ENCODE assay signal across 8 cellular contexts in the genomic region with DNA sequence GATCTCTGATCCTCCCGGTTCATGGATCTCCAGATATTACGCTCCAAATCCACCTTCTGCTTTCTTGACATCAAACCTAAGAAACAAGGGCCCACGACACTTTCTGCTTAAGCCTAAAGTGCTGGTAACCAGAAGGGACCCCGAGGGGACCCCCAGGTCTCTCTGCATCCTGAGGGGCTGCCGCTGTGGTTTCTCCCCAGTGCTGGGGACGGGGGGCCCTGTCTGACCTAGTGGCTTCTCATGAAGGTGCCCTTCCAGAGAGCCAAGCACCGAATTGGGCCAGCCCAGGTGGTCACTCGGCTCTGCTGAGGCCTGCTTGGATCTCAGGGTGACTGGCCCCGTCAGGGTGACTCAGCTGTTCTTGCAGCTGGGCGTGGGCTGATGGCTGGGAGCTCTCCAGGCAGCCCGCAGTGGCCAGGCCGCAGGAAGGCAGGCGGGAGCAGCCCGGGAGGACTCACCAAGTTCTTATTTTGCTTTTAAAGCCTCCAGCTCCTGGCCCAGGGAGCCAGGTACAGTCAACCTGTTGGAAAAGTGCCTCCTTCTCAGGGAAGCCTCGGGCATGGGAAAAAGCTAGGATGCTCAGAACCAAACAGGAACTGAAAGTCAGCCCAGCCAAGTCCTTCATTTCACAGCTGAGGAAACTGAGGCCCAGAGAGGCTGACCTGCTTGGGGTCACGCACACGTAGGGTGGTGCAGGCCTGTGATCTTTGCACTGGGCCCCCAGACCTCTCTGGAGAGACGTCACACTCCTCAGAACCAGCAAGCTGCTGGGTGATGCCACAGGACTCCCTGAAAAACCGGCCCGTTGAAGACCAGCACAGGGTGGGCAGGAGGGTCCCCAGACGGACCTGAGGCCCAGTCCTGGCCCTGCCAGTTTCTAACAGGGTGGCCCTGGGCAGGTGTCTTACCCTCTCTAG. TPM values are rescaled to one million over a fixed set of nuclear protein-coding genes. Genes with fewer than 3 reads are reported as not detected.
DNase-seq lines count a peak whose midpoint lies in the region; ATAC-seq, FAIRE-seq and TF ChIP-seq lines count a peak whose summit lies in the region.

No MANE protein-coding gene starts in this region.

- BruUV-seq in MCF 10A (replicated peaks; lab: Mats Ljungman, UMichigan): no TSS peak

- H3K4me3 Mint-ChIP-seq in MCF 10A (ENCODE audit: unreplicated experiment): no peak overlapping the region
- no peak overlapping the region for H3K4me3 Mint-ChIP-seq in T-helper 2 cell treated with Interferon-gamma antibody and Interleukin-4, amounts not matched to agents 5 μg/mL and 100 μg/mL, for 36 hours

- peak in 1 of 2 donors; percentile 58 for TF ChIP-seq EP300 in tibial nerve (IDR thresholded peaks at IDR 0.05)

- no peaks in the 10 kb centered on the region for H3K9me3 ChIP-seq in tibial nerve

- no peak overlapping the region for H3K4me3 ChIP-seq in tibial nerve

- H3K27ac ChIP-seq in layer of hippocampus (ENCODE audit: low read depth, low read length) (peak overlapping the region; percentile 69), tibial nerve (peak overlapping the region in 3 of 4 donors; percentile 46 to 84 (median 76))

- no peaks in the 10 kb centered on the region for H3K36me3 Mint-ChIP-seq in MCF 10A (ENCODE audit: insufficient read depth, unreplicated experiment)
- no peaks in the 10 kb centered on the region for H3K36me3 Mint-ChIP-seq in T-helper 2 cell treated with Interferon-gamma antibody and Interleukin-4, amounts not matched to agents 5 μg/mL and 100 μg/mL, for 36 hours (ENCODE audit: low read depth)

- WGBS in tibial nerve, 2 donors: 62 to 68% methylated on average over 18 to 20 of the region's 21 CpGs

- H3K36me3 ChIP-seq in tibial nerve: no peaks in the 10 kb centered on the region

- CTCF ChIA-PET in MCF 10A (lab: Yijun Ruan, JAX): interaction anchor here (0.5 to 5.0 kb wide), 7 partner anchors 13 to 1376 kb away, joined by 3 to 23 read pairs (median 3); no protein-coding TSS in a partner anchor

- intact Hi-C loops in MCF 10A (cut with micrococcal nuclease): no loop called here

- H3K27me3 ChIP-seq in layer of hippocampus (ENCODE audit: control insufficient read depth, insufficient read depth, low read length) (no peaks in the 10 kb centered on the region), tibial nerve (no peaks in the 10 kb centered on the region)

- POLR2A ChIA-PET in MCF 10A (lab: Yijun Ruan, JAX): interaction anchor here (0.6 to 1.8 kb wide), 12 partner anchors 13 to 1687 kb away, joined by 3 to 7 read pairs (median 5); partner anchors contain the start of genes KIAA0232 and MRFAP1L1

- H3K27ac Mint-ChIP-seq in MCF 10A (ENCODE audit: low read depth, unreplicated experiment): peak overlapping the region; percentile 97
- H3K27ac Mint-ChIP-seq in T-helper 2 cell treated with Interferon-gamma antibody and Interleukin-4, amounts not matched to agents 5 μg/mL and 100 μg/mL, for 36 hours: no peak overlapping the region

- H3K4me1 ChIP-seq in tibial nerve: peaks cover 0 to 46% (median 13%) of the 10 kb centered on the region in 4 donors

- DNase-seq in HTR-8/SVneo (ENCODE audit: insufficient read length, low spot score) (peak; percentile 36), MCF 10A (ENCODE audit: unreplicated experiment) (peak; percentile 87), tibial nerve (ENCODE audit: low spot score in 2 of 2) (peak; percentile 60 to 75), NCI-H1105 treated with DMSO at 0.1 percent for 48 hours (lab: John Stamatoyannopoulos, UW) (no peak)
- no peak for DNase-seq in T-helper 2 cell treated with Interferon-gamma antibody and Interleukin-4, amounts not matched to agents 5 μg/mL and 100 μg/mL, for 36 hours (ENCODE audit: low spot score)

- peaks cover 4% of the 10 kb centered on the region for H3K4me1 Mint-ChIP-seq in MCF 10A (ENCODE audit: insufficient read depth, unreplicated experiment)
- H3K4me1 Mint-ChIP-seq in T-helper 2 cell treated with Interferon-gamma antibody and Interleukin-4, amounts not matched to agents 5 μg/mL and 100 μg/mL, for 36 hours (ENCODE audit: low read depth): peaks cover 2% of the 10 kb centered on the region

- no peak for ATAC-seq in GM21381 (IDR thresholded peaks at IDR 0.05; ENCODE audit: unreplicated experiment)
- no peak for ATAC-seq in GM21360 (IDR thresholded peaks at IDR 0.05; ENCODE audit: unreplicated experiment)

- TF ChIP-seq CTCF in MCF 10A (IDR thresholded peaks at IDR 0.05; ENCODE audit: unreplicated experiment): no peak
- TF ChIP-seq CTCF in tibial nerve (IDR thresholded peaks at IDR 0.05): no peak

- H3K9me3 Mint-ChIP-seq in MCF 10A (ENCODE audit: unreplicated experiment): no peaks in the 10 kb centered on the region
- H3K9me3 Mint-ChIP-seq in T-helper 2 cell treated with Interferon-gamma antibody and Interleukin-4, amounts not matched to agents 5 μg/mL and 100 μg/mL, for 36 hours: no peaks in the 10 kb centered on the region

- no peak for TF ChIP-seq POLR2A in tibial nerve (IDR thresholded peaks at IDR 0.05)

- no peak for FAIRE-seq in HTR-8/SVneo (lab: Jason Lieb, UNC)

- no peaks in the 10 kb centered on the region for H3K27me3 Mint-ChIP-seq in MCF 10A (ENCODE audit: insufficient read depth, unreplicated experiment)
- H3K27me3 Mint-ChIP-seq in T-helper 2 cell treated with Interferon-gamma antibody and Interleukin-4, amounts not matched to agents 5 μg/mL and 100 μg/mL, for 36 hours (ENCODE audit: low read depth): peaks cover 3% of the 10 kb centered on the region

RNA-seq across cellular contexts. Expression of gene BLOC1S4, which starts 16.7 kb away (rescaled TPM):
- total RNA-seq in MCF 10A (2022) (10.6 and 13.0 TPM in 2 replicates), tibial nerve (10 to 100 TPM; 18.0 to 32.8 (median 28.3) TPM)

RNA-seq across cellular contexts. Expression of gene MRFAP1L1, which starts 23.0 kb away (rescaled TPM):
- total RNA-seq in MCF 10A (2022) (42.5 and 63.2 TPM in 2 replicates), tibial nerve (10 to 100 TPM; 51.6 to 76.6 (median 59.6) TPM)

RNA-seq across cellular contexts. Expression of gene S100P, which starts 39.0 kb away (rescaled TPM):
- 55.6 and 97.6 TPM in 2 replicates for total RNA-seq in MCF 10A (2022)
- not detected for total RNA-seq in tibial nerve

RNA-seq across cellular contexts. Expression of gene KIAA0232, which starts 49.8 kb away (rescaled TPM):
- 15.6 and 19.2 TPM in 2 replicates for total RNA-seq in MCF 10A (2022)
- total RNA-seq in tibial nerve: 10 to 100 TPM; 36.7 to 57.7 (median 47.0) TPM

Comparison
In these comparisons a context has a peak if more than half of its experiments do, and no peak if none do; other contexts are left out.
1. DNase-seq: peak in HTR-8/SVneo (single experiment), MCF 10A (single experiment) and tibial nerve (2 of 2); none in T-helper 2 cell treated with Interferon-gamma antibody and Interleukin-4, amounts not matched to agents 5 μg/mL and 100 μg/mL, for 36 hours (single experiment) and NCI-H1105 treated with DMSO at 0.1 percent for 48 hours (single experiment).
2. RNA of gene S100P, which starts 39.0 kb away (total RNA-seq): 55.6 to 97.6 TPM in MCF 10A; not detected in tibial nerve; every median in the first group is over 10 times any median in the second.